1 cellular context compared by ENCODE assay signal in the genomic region with DNA sequence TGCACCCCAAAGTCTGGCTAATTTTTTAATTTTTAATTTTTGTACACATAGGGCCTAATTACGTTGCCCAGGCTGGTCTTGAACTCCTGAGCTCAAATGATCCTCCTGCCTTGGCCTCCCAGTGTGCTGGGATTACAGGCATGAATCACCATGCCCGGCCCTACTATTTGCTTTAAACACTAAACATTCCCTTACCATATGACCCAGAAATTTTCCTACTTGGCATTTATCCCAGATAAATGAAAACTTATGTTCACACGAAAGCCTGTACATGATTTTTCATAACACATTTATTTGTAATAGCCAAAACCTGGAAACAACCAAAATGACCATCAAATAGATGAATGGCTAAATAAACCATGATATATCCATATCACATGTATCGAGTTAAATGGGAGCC.
TF ChIP-seq lines count a peak whose summit lies in the region.

No MANE protein-coding gene starts in this region.

TF ChIP-seq in SK-N-SH, 30 proteins besides CTCF, POLR2A, EP300 and RAD21 (continued from another document):
- no peak for TF ChIP-seq YY1 (IDR thresholded peaks at IDR 0.05; ENCODE audit: low read depth)
